Comparison of ENCODE assay signal across 13 cellular contexts in the genomic region with DNA sequence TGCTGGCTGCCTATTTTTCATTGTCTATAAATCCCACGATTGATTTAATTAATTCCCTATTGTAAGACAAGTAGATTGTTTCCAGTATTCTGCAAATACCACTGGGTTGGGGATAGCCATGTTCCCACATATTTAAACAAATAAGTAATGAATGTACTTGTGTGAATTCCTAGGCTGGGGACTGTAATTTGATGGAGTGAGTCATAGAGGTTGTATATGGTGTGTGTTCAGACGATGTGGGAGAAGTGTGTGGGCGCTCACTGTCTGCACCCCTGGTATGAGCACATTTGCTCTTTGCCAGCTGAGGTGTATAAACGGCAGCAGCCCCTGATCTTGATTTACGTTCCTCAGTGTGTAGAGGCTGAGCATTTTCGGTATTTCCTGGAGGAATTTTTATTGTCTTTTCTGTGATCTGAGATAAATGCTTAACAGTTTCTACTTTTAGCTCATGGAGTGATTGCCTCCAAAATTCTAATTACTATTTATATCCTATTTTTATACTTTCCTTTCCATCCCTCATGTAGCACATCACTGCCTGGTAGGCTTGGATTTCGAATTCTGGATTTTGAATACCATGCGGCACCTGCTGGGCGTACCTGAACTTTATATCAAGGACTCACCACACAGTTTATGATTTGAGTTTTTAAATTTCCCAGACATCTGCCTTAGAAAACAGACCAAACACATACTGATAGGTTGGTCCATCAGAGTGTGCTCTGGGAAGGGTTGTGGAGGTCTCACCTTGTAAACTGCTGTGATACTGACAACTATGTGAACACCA. TPM values are rescaled to one million over a fixed set of nuclear protein-coding genes. Genes with fewer than 3 reads are reported as not detected.
DNase-seq lines count a peak whose midpoint lies in the region; ATAC-seq and FAIRE-seq lines count a peak whose summit lies in the region.
"Had no signal": no experiment of that assay in that cellular context is flagged by ENCODE, and none has a peak within 500 bp of the region (broad histone marks: within the 10 kb centered on the region; RNA-seq: fewer than 3 reads in every experiment).

No MANE protein-coding gene starts in this region.

- CTCF ChIA-PET in activated naive CD4-positive, alpha-beta T cell treated with anti-CD3 and anti-CD28 coated beads for 36 hours (lab: Charles Lee) = interaction anchor here (0.6 to 3.2 kb wide), 6 partner anchors 13 to 703 kb away, joined by 4 to 25 read pairs (median 8); no protein-coding TSS in a partner anchor

- peaks cover 0 to 5% of the 10 kb centered on the region in 2 donors for H3K36me3 ChIP-seq in small intestine (ENCODE audit: control insufficient read depth in 2 of 2, insufficient read depth in 2 of 2, low read length in 2 of 2)
- H3K36me3 ChIP-seq: right lobe of liver, tibial nerve had no signal

- H3K9me3 ChIP-seq in small intestine (ENCODE audit: control insufficient read depth, low read depth) = no peaks in the 10 kb centered on the region
- H3K9me3 ChIP-seq: right lobe of liver, tibial nerve had no signal

- H3K4me1 Mint-ChIP-seq in activated naive CD4-positive, alpha-beta T cell treated with anti-CD3 and anti-CD28 coated beads for 36 hours (ENCODE audit: low read depth) = peaks cover 34% of the 10 kb centered on the region
- H3K4me1 Mint-ChIP-seq in stimulated activated naive B cell treated with anti-CD40 and anti-IgM and Interleukin-4, amounts not matched to agents 10 μg/mL and 1 μg/mL and 100 μg/mL, for 72 hours = peaks cover 49 to 85% of the 10 kb centered on the region in 2 donors

- H3K27ac Mint-ChIP-seq in activated naive CD4-positive, alpha-beta T cell treated with anti-CD3 and anti-CD28 coated beads for 36 hours = no peak overlapping the region
- H3K27ac Mint-ChIP-seq in activated naive CD4-positive, alpha-beta T cell treated with anti-CD3 and anti-CD28 coated beads, Interleukin-2, amount 50 U/mL, for 72 hours = peak overlapping the region; percentile 27 to 66
- H3K27ac Mint-ChIP-seq in stimulated activated naive B cell treated with anti-CD40 and anti-IgM and Interleukin-4, amounts not matched to agents 10 μg/mL and 1 μg/mL and 100 μg/mL, for 72 hours = peak overlapping the region; percentile 82

- FAIRE-seq in small intestine (lab: Jason Lieb, UNC) = no peak
- FAIRE-seq: GM12892 had no signal

- peak; percentile 65 to 72 for ATAC-seq in activated naive CD4-positive, alpha-beta T cell treated with anti-CD3 and anti-CD28 coated beads, Interleukin-2, amount 50 U/mL, for 72 hours
- ATAC-seq in stimulated activated naive B cell treated with anti-CD40 and anti-IgM and Interleukin-4, amounts not matched to agents 10 μg/mL and 1 μg/mL and 100 μg/mL, for 72 hours (replicated peaks) = peak in 1 of 2 donors; percentile 26
- no peak for ATAC-seq in HG02885 (IDR thresholded peaks at IDR 0.05; ENCODE audit: poor library complexity, unreplicated experiment)
- ATAC-seq in GM21786 (IDR thresholded peaks at IDR 0.05; ENCODE audit: unreplicated experiment) = no peak
- ATAC-seq: left colon, right lobe of liver had no signal

- no peaks in the 10 kb centered on the region for H3K27me3 ChIP-seq in small intestine (ENCODE audit: control insufficient read depth in 2 of 2, insufficient read depth in 2 of 2, low read length in 2 of 2)
- H3K27me3 ChIP-seq: right lobe of liver, tibial nerve had no signal

- no peak overlapping the region for H3K27ac ChIP-seq in small intestine (ENCODE audit: low read depth in 1 of 2, low read length in 1 of 2)
- H3K27ac ChIP-seq: right lobe of liver had no signal

- H3K4me3 Mint-ChIP-seq in activated naive CD4-positive, alpha-beta T cell treated with anti-CD3 and anti-CD28 coated beads for 36 hours = no peak overlapping the region
- no peak overlapping the region for H3K4me3 Mint-ChIP-seq in stimulated activated naive B cell treated with anti-CD40 and anti-IgM and Interleukin-4, amounts not matched to agents 10 μg/mL and 1 μg/mL and 100 μg/mL, for 72 hours

- peaks cover 1% of the 10 kb centered on the region for H3K36me3 Mint-ChIP-seq in activated naive CD4-positive, alpha-beta T cell treated with anti-CD3 and anti-CD28 coated beads for 36 hours (ENCODE audit: low read depth)
- peaks cover 0 to 7% of the 10 kb centered on the region in 2 donors for H3K36me3 Mint-ChIP-seq in activated naive CD4-positive, alpha-beta T cell treated with anti-CD3 and anti-CD28 coated beads, Interleukin-2, amount 50 U/mL, for 72 hours
- H3K36me3 Mint-ChIP-seq in stimulated activated naive B cell treated with anti-CD40 and anti-IgM and Interleukin-4, amounts not matched to agents 10 μg/mL and 1 μg/mL and 100 μg/mL, for 72 hours = peaks cover 28 to 44% of the 10 kb centered on the region in 2 donors

- H3K9me3 Mint-ChIP-seq in activated naive CD4-positive, alpha-beta T cell treated with anti-CD3 and anti-CD28 coated beads for 36 hours = no peaks in the 10 kb centered on the region
- H3K9me3 Mint-ChIP-seq in activated naive CD4-positive, alpha-beta T cell treated with anti-CD3 and anti-CD28 coated beads, Interleukin-2, amount 50 U/mL, for 72 hours = peaks cover 0 to under 1% of the 10 kb centered on the region in 2 donors
- peaks cover 2% of the 10 kb centered on the region in 2 donors for H3K9me3 Mint-ChIP-seq in stimulated activated naive B cell treated with anti-CD40 and anti-IgM and Interleukin-4, amounts not matched to agents 10 μg/mL and 1 μg/mL and 100 μg/mL, for 72 hours

- no peaks in the 10 kb centered on the region for H3K27me3 Mint-ChIP-seq in activated naive CD4-positive, alpha-beta T cell treated with anti-CD3 and anti-CD28 coated beads for 36 hours (ENCODE audit: low read depth)
- H3K27me3 Mint-ChIP-seq in stimulated activated naive B cell treated with anti-CD40 and anti-IgM and Interleukin-4, amounts not matched to agents 10 μg/mL and 1 μg/mL and 100 μg/mL, for 72 hours = no peaks in the 10 kb centered on the region

- WGBS in small intestine, 3 donors = 57 to 63% (median 63%) methylated on average over 9 of the region's 9 CpGs

- peak; percentile 51 for DNase-seq in activated naive CD4-positive, alpha-beta T cell treated with anti-CD3 and anti-CD28 coated beads, Interleukin-2, amount 50 U/mL, for 16 hours
- DNase-seq in activated naive CD4-positive, alpha-beta T cell treated with anti-CD3 and anti-CD28 coated beads for 36 hours = no peak
- DNase-seq in activated naive CD4-positive, alpha-beta T cell treated with anti-CD3 and anti-CD28 coated beads, Interleukin-2, amount 50 U/mL, for 72 hours (ENCODE audit: low spot score in 2 of 2) = no peak
- DNase-seq in head of caudate nucleus = peak in 29 of 42 donors; percentile 18 to 88 (median 61)
- DNase-seq in stimulated activated naive B cell treated with anti-CD40 and anti-IgM and Interleukin-4, amounts not matched to agents 10 μg/mL and 1 μg/mL and 100 μg/mL, for 72 hours = no peak
- no peak for DNase-seq in small intestine
- DNase-seq: left colon, NCI-H446, right lobe of liver had no signal

- H3K4me1 ChIP-seq in small intestine (ENCODE audit: control insufficient read depth in 2 of 2, insufficient read depth in 1 of 2, low read depth in 1 of 2, low read length in 1 of 2) = no peaks in the 10 kb centered on the region

- no peak overlapping the region for H3K4me3 ChIP-seq in small intestine (ENCODE audit: low read depth in 1 of 2, low read length in 2 of 2)
- H3K4me3 ChIP-seq: right lobe of liver, tibial nerve had no signal

- intact Hi-C loops in activated naive CD4-positive, alpha-beta T cell treated with anti-CD3 and anti-CD28 coated beads for 36 hours (cut with micrococcal nuclease) = loop anchor here (10.0 kb wide), 2 partner anchors 1113 to 1763 kb away; no protein-coding TSS in a partner anchor
- intact Hi-C loops in head of caudate nucleus (cut with DNase I) = loop anchor here (5.0 kb wide), 3 partner anchors 85 to 205 kb away; a partner anchor contains a TSS

RNA-seq across cellular contexts. Expression of a gene that starts 6.2 kb away (rescaled TPM):
- total RNA-seq in activated naive CD4-positive, alpha-beta T cell treated with anti-CD3 and anti-CD28 coated beads for 36 hours = 10 to 100 TPM; 18.3 to 19.1 TPM
- 10 to 100 TPM; 19.1 to 33.1 TPM for total RNA-seq in activated naive CD4-positive, alpha-beta T cell treated with anti-CD3 and anti-CD28 coated beads, Interleukin-2, amount 50 U/mL, for 72 hours
- polyA plus RNA-seq in small intestine = 10 to 100 TPM; 20.9 to 74.7 (median 36.5) TPM

Comparison
In these comparisons a context has a peak if more than half of its experiments do, and no peak if none do; other contexts are left out.
1. DNase-seq: peak in activated naive CD4-positive, alpha-beta T cell treated with anti-CD3 and anti-CD28 coated beads, Interleukin-2, amount 50 U/mL, for 16 hours (single experiment) and head of caudate nucleus (29 of 42); none in activated naive CD4-positive, alpha-beta T cell treated with anti-CD3 and anti-CD28 coated beads for 36 hours (single experiment), activated naive CD4-positive, alpha-beta T cell treated with anti-CD3 and anti-CD28 coated beads, Interleukin-2, amount 50 U/mL, for 72 hours (0 of 2), stimulated activated naive B cell treated with anti-CD40 and anti-IgM and Interleukin-4, amounts not matched to agents 10 μg/mL and 1 μg/mL and 100 μg/mL, for 72 hours (single experiment) and small intestine (single experiment).
2. ATAC-seq: peak in activated naive CD4-positive, alpha-beta T cell treated with anti-CD3 and anti-CD28 coated beads, Interleukin-2, amount 50 U/mL, for 72 hours (2 of 2); none in HG02885 (single experiment) and GM21786 (single experiment).